26 cellular contexts compared by ENCODE assay signal in genomic region chr2:75751360-75751759, GRCh38. TPM values are rescaled to one million over a fixed set of nuclear protein-coding genes. Genes with fewer than 3 reads are reported as not detected.
DNase-seq lines count a peak whose midpoint lies in the region; ATAC-seq and TF ChIP-seq lines count a peak whose summit lies in the region.
"Had no signal": no experiment of that assay in that cellular context is flagged by ENCODE, and none has a peak within 500 bp of the region (broad histone marks: within the 10 kb centered on the region; RNA-seq: fewer than 3 reads in every experiment).

No MANE protein-coding gene starts in this region.

- no peaks in the 10 kb centered on the region for H3K36me3 Mint-ChIP-seq in neural progenitor cell
- no peaks in the 10 kb centered on the region for H3K36me3 Mint-ChIP-seq in natural killer cell
- H3K36me3 Mint-ChIP-seq: CD4-positive, CD25-positive, alpha-beta regulatory T cell; naive B cell; WTC11 had no signal

- H3K9me3 ChIP-seq in neural progenitor cell (ENCODE audit: low read depth) (no peaks in the 10 kb centered on the region), hepatocyte (ENCODE audit: low read depth) (no peaks in the 10 kb centered on the region)
- H3K9me3 ChIP-seq: esophagus squamous epithelium had no signal

- H3K79me2 ChIP-seq in neural progenitor cell (ENCODE audit: low read depth) (no peaks in the 10 kb centered on the region), hepatocyte (no peaks in the 10 kb centered on the region)

- peaks cover 27% of the 10 kb centered on the region for H3K4me1 ChIP-seq in neural progenitor cell
- H3K4me1 ChIP-seq in hepatocyte (ENCODE audit: insufficient read depth) = no peaks in the 10 kb centered on the region
- H3K4me1 ChIP-seq: esophagus squamous epithelium, left ventricle myocardium inferior had no signal

- H3K27me3 Mint-ChIP-seq in neural progenitor cell (ENCODE audit: insufficient read depth, low read depth) = peaks cover 2% of the 10 kb centered on the region
- peaks cover 10 to 20% of the 10 kb centered on the region in 2 donors for H3K27me3 Mint-ChIP-seq in natural killer cell (ENCODE audit: low read depth in 2 of 2)

- H3K27ac Mint-ChIP-seq in neural progenitor cell (no peak overlapping the region), natural killer cell (no peak overlapping the region)
- H3K27ac Mint-ChIP-seq: activated naive CD8-positive, alpha-beta T cell; CD4-positive, CD25-positive, alpha-beta regulatory T cell; WTC11 had no signal

- peak; percentile 48 for DNase-seq in NCI-H82 (lab: John Stamatoyannopoulos, UW)
- DNase-seq in NCI-H82 treated with DMSO at 0.1 percent for 48 hours (lab: John Stamatoyannopoulos, UW; ENCODE audit: unreplicated experiment) = no peak
- no peak for DNase-seq in neural progenitor cell (ENCODE audit: low spot score)
- DNase-seq in hepatocyte (ENCODE audit: low spot score) = no peak
- no peak for DNase-seq in natural killer cell
- DNase-seq in EL = no peak
- DNase-seq: activated CD4-positive, alpha-beta T cell treated with anti-CD3 and anti-CD28 coated beads, Interleukin-2, amount 50 U/mL, for 4 hours; activated CD8-positive, alpha-beta memory T cell treated with anti-CD3 and anti-CD28 coated beads, Interleukin-2, amount 50 U/mL, for 48 hours; aorta; CD4-positive, CD25-positive, alpha-beta regulatory T cell; esophagus squamous epithelium; GOT3; hypothalamus; left ventricle myocardium inferior; naive B cell; NCI-H1930; NCI-H226; OCI-M1; trophoblast cell had no signal

- no peaks in the 10 kb centered on the region for H3K9me3 Mint-ChIP-seq in neural progenitor cell
- peaks cover 0 to 4% of the 10 kb centered on the region in 2 donors for H3K9me3 Mint-ChIP-seq in natural killer cell

- H3F3A ChIP-seq in neural progenitor cell (ENCODE audit: low read depth) = peaks cover 28% of the 10 kb centered on the region

- H3K4me1 Mint-ChIP-seq in neural progenitor cell (peaks cover 12% of the 10 kb centered on the region), natural killer cell (no peaks in the 10 kb centered on the region)
- H3K4me1 Mint-ChIP-seq: CD4-positive, CD25-positive, alpha-beta regulatory T cell; naive B cell had no signal

- no peaks in the 10 kb centered on the region for H4K20me1 ChIP-seq in neural progenitor cell (ENCODE audit: low read depth)
- no peaks in the 10 kb centered on the region for H4K20me1 ChIP-seq in hepatocyte (ENCODE audit: insufficient read depth, poor library complexity, severe bottlenecking)

- H3K9ac ChIP-seq in neural progenitor cell = no peak overlapping the region

- H2AFZ ChIP-seq in neural progenitor cell (replicated peaks) = no peak overlapping the region
- no peak overlapping the region for H2AFZ ChIP-seq in hepatocyte

- H3K27ac ChIP-seq in neural progenitor cell (peak overlapping the region; percentile 89), hepatocyte (no peak overlapping the region)
- H3K27ac ChIP-seq: 22Rv1, cardiac muscle cell, esophagus squamous epithelium, left ventricle myocardium inferior had no signal

- no peaks in the 10 kb centered on the region for H3K9me2 ChIP-seq in hepatocyte (replicated peaks; ENCODE audit: insufficient read depth)

- 88% methylated on average over 4 of the region's 4 CpGs for WGBS in hepatocyte (ENCODE audit: low lambda C conversion rate, missing lambda C conversion rate)

- H3K36me3 ChIP-seq in neural progenitor cell (peaks cover 5% of the 10 kb centered on the region), hepatocyte (replicated peaks; ENCODE audit: insufficient read depth, low read depth) (no peaks in the 10 kb centered on the region)
- H3K36me3 ChIP-seq: cardiac muscle cell, esophagus squamous epithelium, left ventricle myocardium inferior had no signal

- TF ChIP-seq CTCF in neural progenitor cell (IDR thresholded peaks at IDR 0.05) (no peak), hepatocyte (IDR thresholded peaks at IDR 0.05; ENCODE audit: poor library complexity) (no peak), natural killer cell (IDR thresholded peaks at IDR 0.05) (no peak)

- no peak overlapping the region for H3K4me3 ChIP-seq in neural progenitor cell
- no peak overlapping the region for H3K4me3 ChIP-seq in hepatocyte
- H3K4me3 ChIP-seq: cardiac muscle cell, esophagus squamous epithelium, left ventricle myocardium inferior had no signal

- H3K27me3 ChIP-seq in neural progenitor cell (no peaks in the 10 kb centered on the region), hepatocyte (no peaks in the 10 kb centered on the region)
- H3K27me3 ChIP-seq: cardiac muscle cell, esophagus squamous epithelium had no signal

- H3K4me3 Mint-ChIP-seq in neural progenitor cell (no peak overlapping the region), natural killer cell (no peak overlapping the region)
- H3K4me3 Mint-ChIP-seq: activated naive CD8-positive, alpha-beta T cell; CD4-positive, CD25-positive, alpha-beta regulatory T cell; naive B cell; WTC11 had no signal

- intact Hi-C loops in natural killer cell (cut with micrococcal nuclease) = no loop called here

- H3K4me2 ChIP-seq in neural progenitor cell (peak overlapping the region; percentile 70), hepatocyte (no peak overlapping the region)

- ATAC-seq in HG02623 (IDR thresholded peaks at IDR 0.05; ENCODE audit: unreplicated experiment) = peak; percentile 45
- peak; percentile 67 for ATAC-seq in HG03520 (IDR thresholded peaks at IDR 0.05; ENCODE audit: unreplicated experiment)
- ATAC-seq in natural killer cell = no peak
- ATAC-seq: SK-N-SH treated with all-trans-retinoic acid at 6 μM for 48 hours had no signal

RNA-seq across cellular contexts. Expression of gene GCFC2, which starts 40.6 kb away (rescaled TPM):
- total RNA-seq in neural progenitor cell (ENCODE audit: low replicate concordance) (32.4 and 58.4 TPM in 2 replicates), hepatocyte (27.6 and 28.8 TPM in 2 replicates), natural killer cell (10 to 100 TPM; 12.0 to 16.2 (median 13.5) TPM)
- polyA plus RNA-seq in hepatocyte = 15.5 and 16.0 TPM in 2 replicates

Comparison
In these comparisons a context has a peak if more than half of its experiments do, and no peak if none do; other contexts are left out.
1. ATAC-seq: peak in HG02623 (single experiment) and HG03520 (single experiment); none in natural killer cell (0 of 3).